1 cellular context compared by ENCODE assay signal in the genomic region with DNA sequence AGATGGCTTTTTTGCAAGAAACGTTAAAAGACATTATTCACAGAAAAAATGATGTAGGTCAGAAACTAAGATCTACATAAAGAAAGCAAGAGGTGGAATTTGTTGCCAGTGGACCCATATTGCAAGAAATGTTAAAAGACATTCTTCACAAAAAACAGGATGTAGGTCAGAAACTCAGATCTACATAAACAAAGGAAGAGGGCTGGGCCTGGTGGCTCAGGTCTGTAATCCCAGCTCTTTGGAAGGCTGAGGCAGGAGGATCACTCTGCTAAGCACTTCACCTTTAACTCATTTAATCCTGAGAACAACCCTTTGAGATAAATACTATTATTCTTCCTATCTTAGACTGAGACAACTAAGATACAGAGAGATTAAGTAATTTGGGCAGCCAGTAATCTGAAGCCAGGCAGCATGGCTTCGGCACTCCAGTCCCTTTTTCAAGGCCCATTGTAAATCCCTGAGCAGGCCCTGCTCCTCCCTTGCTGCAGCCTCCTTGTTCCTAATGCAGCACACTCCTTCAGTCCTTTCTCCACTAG.
TF ChIP-seq lines count a peak whose summit lies in the region.

No MANE protein-coding gene starts in this region.

TF ChIP-seq in GM12878, 131 proteins besides CTCF, POLR2A, EP300 and RAD21:
- TF ChIP-seq SMAD1 (IDR thresholded peaks at IDR 0.05; ENCODE audit: low read depth, partially characterized antibody) (no peak), ZBED1 (IDR thresholded peaks at IDR 0.05; ENCODE audit: borderline replicate concordance) (no peak), NBN (IDR thresholded peaks at IDR 0.05) (no peak), HCFC1 (IDR thresholded peaks at IDR 0.05; ENCODE audit: low read length) (no peak), SREBF2 (IDR thresholded peaks at IDR 0.05; ENCODE audit: low read length) (no peak)
- TF ChIP-seq, protein P1, sequence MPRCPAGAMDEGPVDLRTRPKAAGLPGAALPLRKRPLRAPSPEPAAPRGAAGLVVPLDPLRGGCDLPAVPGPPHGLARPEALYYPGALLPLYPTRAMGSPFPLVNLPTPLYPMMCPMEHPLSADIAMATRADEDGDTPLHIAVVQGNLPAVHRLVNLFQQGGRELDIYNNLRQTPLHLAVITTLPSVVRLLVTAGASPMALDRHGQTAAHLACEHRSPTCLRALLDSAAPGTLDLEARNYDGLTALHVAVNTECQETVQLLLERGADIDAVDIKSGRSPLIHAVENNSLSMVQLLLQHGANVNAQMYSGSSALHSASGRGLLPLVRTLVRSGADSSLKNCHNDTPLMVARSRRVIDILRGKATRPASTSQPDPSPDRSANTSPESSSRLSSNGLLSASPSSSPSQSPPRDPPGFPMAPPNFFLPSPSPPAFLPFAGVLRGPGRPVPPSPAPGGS (IDR thresholded peaks at IDR 0.05; ENCODE audit: borderline replicate concordance, insufficient read depth, low read depth, low read length, poor library complexity, severe bottlenecking): no peak
- TF ChIP-seq, protein P2, sequence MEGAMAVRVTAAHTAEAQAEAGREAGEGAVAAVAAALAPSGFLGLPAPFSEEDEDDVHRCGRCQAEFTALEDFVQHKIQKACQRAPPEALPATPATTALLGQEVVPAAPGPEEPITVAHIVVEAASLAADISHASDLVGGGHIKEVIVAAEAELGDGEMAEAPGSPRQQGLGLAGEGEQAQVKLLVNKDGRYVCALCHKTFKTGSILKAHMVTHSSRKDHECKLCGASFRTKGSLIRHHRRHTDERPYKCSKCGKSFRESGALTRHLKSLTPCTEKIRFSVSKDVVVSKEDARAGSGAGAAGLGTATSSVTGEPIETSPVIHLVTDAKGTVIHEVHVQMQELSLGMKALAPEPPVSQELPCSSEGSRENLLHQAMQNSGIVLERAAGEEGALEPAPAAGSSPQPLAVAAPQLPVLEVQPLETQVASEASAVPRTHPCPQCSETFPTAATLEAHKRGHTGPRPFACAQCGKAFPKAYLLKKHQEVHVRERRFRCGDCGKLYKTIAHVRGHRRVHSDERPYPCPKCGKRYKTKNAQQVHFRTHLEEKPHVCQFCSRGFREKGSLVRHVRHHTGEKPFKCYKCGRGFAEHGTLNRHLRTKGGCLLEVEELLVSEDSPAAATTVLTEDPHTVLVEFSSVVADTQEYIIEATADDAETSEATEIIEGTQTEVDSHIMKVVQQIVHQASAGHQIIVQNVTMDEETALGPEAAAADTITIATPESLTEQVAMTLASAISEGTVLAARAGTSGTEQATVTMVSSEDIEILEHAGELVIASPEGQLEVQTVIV (IDR thresholded peaks at IDR 0.05; ENCODE audit: borderline replicate concordance, partially characterized antibody): no peak
